In genomic region chr1:58718435-58718834, GRCh38 we compare ENCODE assay signal across 10 cellular contexts. TPM values are rescaled to one million over a fixed set of nuclear protein-coding genes. Genes with fewer than 3 reads are reported as not detected.
DNase-seq lines count a peak whose midpoint lies in the region.
"Had no signal": no experiment of that assay in that cellular context is flagged by ENCODE, and none has a peak within 500 bp of the region (broad histone marks: within the 10 kb centered on the region; RNA-seq: fewer than 3 reads in every experiment).

No MANE protein-coding gene starts in this region.

- POLR2A ChIA-PET in CD8-positive, alpha-beta memory T cell (lab: Charles Lee), result no interaction called here

- peaks cover 0 to 3% (median 0%) of the 10 kb centered on the region in 3 donors for H3K36me3 Mint-ChIP-seq in CD8-positive, alpha-beta memory T cell
- H3K36me3 Mint-ChIP-seq: brain, memory B cell had no signal

- H3K27ac Mint-ChIP-seq in CD8-positive, alpha-beta memory T cell, result peak overlapping the region; percentile 38 to 91 (median 83)
- H3K27ac Mint-ChIP-seq: memory B cell had no signal

- peaks cover 21% of the 10 kb centered on the region for H3K4me1 ChIP-seq in CD8-positive, alpha-beta memory T cell (ENCODE audit: insufficient read depth, low read length)
- H3K4me1 ChIP-seq in adipocyte (ENCODE audit: control insufficient read depth, insufficient read depth, low read length), result no peaks in the 10 kb centered on the region

- H3K4me3 Mint-ChIP-seq in CD8-positive, alpha-beta memory T cell, result peak overlapping the region in 6 of 7 donors; percentile 69 to 78 (median 72)
- H3K4me3 Mint-ChIP-seq: brain, memory B cell had no signal

- H3K36me3 ChIP-seq in CD8-positive, alpha-beta memory T cell (ENCODE audit: insufficient read depth, low read length), result no peaks in the 10 kb centered on the region
- H3K36me3 ChIP-seq in adipocyte (ENCODE audit: control insufficient read depth, insufficient read depth, low read length, severe bottlenecking), result no peaks in the 10 kb centered on the region
- H3K36me3 ChIP-seq: gastrocnemius medialis had no signal

- H3K4me3 ChIP-seq in CD8-positive, alpha-beta memory T cell (ENCODE audit: low read length), result no peak overlapping the region
- H3K4me3 ChIP-seq in adipocyte (ENCODE audit: low read length), result no peak overlapping the region
- H3K4me3 ChIP-seq: gastrocnemius medialis had no signal

- H3K9me3 ChIP-seq in CD8-positive, alpha-beta memory T cell (ENCODE audit: low read length), result no peaks in the 10 kb centered on the region
- no peaks in the 10 kb centered on the region for H3K9me3 ChIP-seq in adipocyte (ENCODE audit: control insufficient read depth, low read length)
- H3K9me3 ChIP-seq: gastrocnemius medialis had no signal

- no peaks in the 10 kb centered on the region for H3K27me3 ChIP-seq in CD8-positive, alpha-beta memory T cell (ENCODE audit: insufficient read depth, low read length, poor library complexity, severe bottlenecking)
- no peaks in the 10 kb centered on the region for H3K27me3 ChIP-seq in adipocyte (replicated peaks; ENCODE audit: control insufficient read depth, insufficient read depth, low read length)
- H3K27me3 ChIP-seq: gastrocnemius medialis had no signal

- DNase-seq in CD8-positive, alpha-beta memory T cell, result peak in 1 of 5 donors; percentile 14
- DNase-seq in Kasumi-1 (lab: John Stamatoyannopoulos, UW) (peak; percentile 20 to 33), adipocyte (ENCODE audit: low read depth) (peak; percentile 22), lung microvascular endothelial cell (ENCODE audit: low read depth in 2 of 2) (peak; percentile 53 to 84), substantia nigra (lab: John Stamatoyannopoulos, UW) (no peak), kidney glomerular epithelial cell (lab: John Stamatoyannopoulos, UW) (no peak)
- DNase-seq in NK-92 treated with Interleukin-12 subunit alpha and Interleukin-12 subunit beta, amount 100 ng/mL, for 24 hours (lab: John Stamatoyannopoulos, UW), result no peak
- DNase-seq: gastrocnemius medialis had no signal

- H3K4me1 Mint-ChIP-seq in CD8-positive, alpha-beta memory T cell, result peaks cover 34 to 53% (median 43%) of the 10 kb centered on the region in 3 donors
- H3K4me1 Mint-ChIP-seq: memory B cell had no signal

- no peaks in the 10 kb centered on the region for H3K9me3 Mint-ChIP-seq in CD8-positive, alpha-beta memory T cell
- H3K9me3 Mint-ChIP-seq: brain, memory B cell had no signal

- H3K27ac ChIP-seq in CD8-positive, alpha-beta memory T cell (ENCODE audit: low read depth, low read length), result no peak overlapping the region
- H3K27ac ChIP-seq in substantia nigra (ENCODE audit: low read depth, low read length, poor library complexity, severe bottlenecking), result no peak overlapping the region

- CTCF ChIA-PET in CD8-positive, alpha-beta memory T cell (lab: Charles Lee), result interaction anchor here (1.0 to 1.4 kb wide), 3 partner anchors 18 to 1042 kb away, joined by 3 to 4 read pairs (median 3); no protein-coding TSS in a partner anchor

- H3K27me3 Mint-ChIP-seq in CD8-positive, alpha-beta memory T cell, result no peaks in the 10 kb centered on the region
- H3K27me3 Mint-ChIP-seq: brain had no signal

- no peak overlapping the region for H3K9ac ChIP-seq in adipocyte (ENCODE audit: low read length)

RNA-seq across cellular contexts. Expression of gene MYSM1, which starts 18.6 kb away (rescaled TPM):
- total RNA-seq in CD8-positive, alpha-beta memory T cell, result 10 to 100 TPM; 28.6 to 31.5 TPM
- 8.6 TPM for polyA plus RNA-seq in CD8-positive, alpha-beta memory T cell
- total RNA-seq in lung microvascular endothelial cell, result 9.4 and 18.7 TPM in 2 replicates

Comparison
In these comparisons a context has a peak if more than half of its experiments do, and no peak if none do; other contexts are left out.
1. DNase-seq: peak in Kasumi-1 (2 of 2), adipocyte (single experiment) and lung microvascular endothelial cell (2 of 2); none in substantia nigra (0 of 49), NK-92 treated with Interleukin-12 subunit alpha and Interleukin-12 subunit beta, amount 100 ng/mL, for 24 hours (single experiment) and kidney glomerular epithelial cell (single experiment).